Comparison of ENCODE assay signal across 23 cellular contexts in the genomic region with DNA sequence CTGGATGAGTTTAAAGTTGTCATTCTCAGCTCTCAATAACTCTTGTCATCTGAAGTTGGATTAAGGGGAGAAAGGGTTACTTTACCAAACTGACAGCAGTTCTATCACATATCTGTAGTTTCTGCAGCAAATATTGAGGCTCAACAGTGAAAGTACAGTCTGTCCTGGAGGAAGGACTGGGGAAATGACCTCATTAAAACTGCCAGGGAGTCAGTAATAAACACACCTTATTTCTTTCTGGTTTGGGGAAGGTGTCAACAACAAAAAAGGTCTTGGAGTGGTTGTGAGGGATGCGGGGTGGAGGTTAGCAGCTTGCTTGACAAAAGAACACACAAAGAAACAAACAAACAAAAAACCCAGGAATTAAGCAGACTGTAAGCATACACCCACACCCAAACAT.
A peak's percentile ranks its signal among the peaks of the same experiment; 100 is the strongest.
DNase-seq lines count a peak whose midpoint lies in the region; ATAC-seq, FAIRE-seq and TF ChIP-seq lines count a peak whose summit lies in the region.
"Had no signal": no experiment of that assay in that cellular context is flagged by ENCODE, and none has a peak within 500 bp of the region (broad histone marks: within the 10 kb centered on the region; RNA-seq: fewer than 3 reads in every experiment).

No MANE protein-coding gene starts in this region.

- no peak for DNase-seq in SK-N-SH
- DNase-seq in endothelial cell of umbilical vein (ENCODE audit: low read depth, low spot score) = peak; percentile 32
- no peak for DNase-seq in neural crest cell (ENCODE audit: low read depth, low spot score)
- DNase-seq in dedifferentiated amniotic fluid mesenchymal stem cell (ENCODE audit: extremely low spot score) = no peak
- DNase-seq in Karpas-422 = no peak
- DNase-seq in activated CD4-positive, alpha-beta T cell treated with anti-CD3 and anti-CD28 coated beads, Interleukin-2, amount 10 ng/mL, durations not matched to agents 7 days and 5 days = no peak
- DNase-seq: 8988T; CD4-positive, alpha-beta T cell; GOT3; left cardiac atrium; NCI-H2081; NCI-H446; ovary; stimulated activated CD4-positive, alpha-beta T cell treated with anti-CD3 and anti-CD28 coated beads, Interleukin-15, amount 100 ng/mL, for 24 hours had no signal

- FAIRE-seq in endothelial cell of umbilical vein (lab: Jason Lieb, UNC) = peak; percentile 74

- peaks cover 5% of the 10 kb centered on the region for H3F3A ChIP-seq in SK-N-SH (replicated peaks; ENCODE audit: insufficient read depth)

- peak overlapping the region; percentile 85 for H3K27ac Mint-ChIP-seq in neural crest cell (ENCODE audit: unreplicated experiment)
- H3K27ac Mint-ChIP-seq in activated CD4-positive, alpha-beta T cell treated with anti-CD3 and anti-CD28 coated beads, Interleukin-2, amount 10 ng/mL, durations not matched to agents 7 days and 5 days = no peak overlapping the region
- H3K27ac Mint-ChIP-seq: activated naive CD8-positive, alpha-beta T cell; activated T-helper 2 cell treated with anti-CD3 and anti-CD28 coated beads, Interferon-gamma antibody, Interleukin-2, Interleukin-4, amounts not matched to agents 10 μg/mL and 5 μg/mL and 100 μg/mL, durations not matched to agents 14 hours and 24 hours and 36 hours; CD4-positive, alpha-beta T cell; IgD-negative memory B cell; stimulated activated naive CD8-positive, alpha-beta T cell treated with anti-CD3 and anti-CD28 coated beads, Interleukin-15, Interleukin-2, amounts not matched to agents 100 ng/mL and 50 ng/mL, for 24 hours; WTC11 had no signal

- H3K36me3 Mint-ChIP-seq in neural crest cell (ENCODE audit: low read depth) = peaks cover 13% of the 10 kb centered on the region
- H3K36me3 Mint-ChIP-seq in activated CD4-positive, alpha-beta T cell treated with anti-CD3 and anti-CD28 coated beads, Interleukin-2, amount 10 ng/mL, durations not matched to agents 7 days and 5 days (ENCODE audit: low read depth) = no peaks in the 10 kb centered on the region
- H3K36me3 Mint-ChIP-seq: activated naive CD8-positive, alpha-beta T cell; IgD-negative memory B cell had no signal

- intact Hi-C loops in endothelial cell of umbilical vein (cut with micrococcal nuclease) = no loop called here

- H3K27me3 Mint-ChIP-seq in neural crest cell (ENCODE audit: low read depth) = no peaks in the 10 kb centered on the region
- no peaks in the 10 kb centered on the region for H3K27me3 Mint-ChIP-seq in activated CD4-positive, alpha-beta T cell treated with anti-CD3 and anti-CD28 coated beads, Interleukin-2, amount 10 ng/mL, durations not matched to agents 7 days and 5 days
- H3K27me3 Mint-ChIP-seq: activated naive CD8-positive, alpha-beta T cell; CD4-positive, alpha-beta T cell; IgD-negative memory B cell; stimulated activated naive CD8-positive, alpha-beta T cell treated with anti-CD3 and anti-CD28 coated beads, Interleukin-15, Interleukin-2, amounts not matched to agents 100 ng/mL and 50 ng/mL, for 24 hours had no signal

- WGBS in SK-N-SH (ENCODE audit: low lambda C conversion rate) = 72% methylated on average over 1 of the region's 1 CpG

- H3K4me3 Mint-ChIP-seq in neural crest cell = no peak overlapping the region
- no peak overlapping the region for H3K4me3 Mint-ChIP-seq in activated CD4-positive, alpha-beta T cell treated with anti-CD3 and anti-CD28 coated beads, Interleukin-2, amount 10 ng/mL, durations not matched to agents 7 days and 5 days
- H3K4me3 Mint-ChIP-seq: activated naive CD8-positive, alpha-beta T cell; CD4-positive, alpha-beta T cell; IgD-negative memory B cell; stimulated activated naive CD8-positive, alpha-beta T cell treated with anti-CD3 and anti-CD28 coated beads, Interleukin-15, Interleukin-2, amounts not matched to agents 100 ng/mL and 50 ng/mL, for 24 hours; WTC11 had no signal

- TF ChIP-seq EP300 in SK-N-SH (IDR thresholded peaks at IDR 0.05; ENCODE audit: borderline replicate concordance in 1 of 2, low read depth in 1 of 2, low read length in 1 of 2) = no peak

- H3K9ac ChIP-seq in SK-N-SH = no peak overlapping the region
- H3K9ac ChIP-seq in endothelial cell of umbilical vein (replicated peaks; ENCODE audit: extremely low read depth, insufficient read depth, low read length) = no peak overlapping the region
- no peak overlapping the region for H3K9ac ChIP-seq in Karpas-422 (ENCODE audit: low read length)

- ATAC-seq in SK-N-SH treated with all-trans-retinoic acid at 6 μM for 48 hours = no peak
- ATAC-seq in GM21717 (IDR thresholded peaks at IDR 0.05; ENCODE audit: unreplicated experiment) = no peak
- ATAC-seq: left cardiac atrium, sciatic nerve, WTC11 had no signal

- TF ChIP-seq CTCF in SK-N-SH (IDR thresholded peaks at IDR 0.05) = no peak
- no peak for TF ChIP-seq CTCF in endothelial cell of umbilical vein (IDR thresholded peaks at IDR 0.05; ENCODE audit: extremely low read depth in 1 of 2, insufficient read depth in 1 of 2, low read depth in 1 of 2, low read length in 2 of 2)
- no peak for TF ChIP-seq CTCF in neural crest cell (conservative IDR thresholded peaks at IDR 0.05)

- dilution Hi-C loops in endothelial cell of umbilical vein (cut with MboI; ENCODE audit: extremely low pct_ligation_motif_present, low sequenced_read_pairs) = no loop called here

- H3K9me3 ChIP-seq in SK-N-SH (no peaks in the 10 kb centered on the region), endothelial cell of umbilical vein (replicated peaks; ENCODE audit: control insufficient read depth, insufficient read depth, low read length) (no peaks in the 10 kb centered on the region), Karpas-422 (ENCODE audit: low read length) (peaks cover 40% of the 10 kb centered on the region)
- H3K9me3 ChIP-seq: ovary, tibial nerve had no signal

- BruUV-seq in endothelial cell of umbilical vein (replicated peaks; lab: Mats Ljungman, UMichigan) = no TSS peak

- H3K4me3 ChIP-seq in SK-N-SH (ENCODE audit: low read depth in 2 of 2, low read length in 1 of 2) (no peak overlapping the region), endothelial cell of umbilical vein (replicated peaks in 1 of 3; ENCODE audit: insufficient read depth in 1 of 3, low read depth in 1 of 3, low read length in 3 of 3) (no peak overlapping the region), Karpas-422 (ENCODE audit: low read length) (no peak overlapping the region)
- H3K4me3 ChIP-seq: ovary, tibial nerve had no signal

- H2AFZ ChIP-seq in SK-N-SH (ENCODE audit: low read depth) (peak overlapping the region; percentile 3; the same call in 1 of the 2 replicates), endothelial cell of umbilical vein (ENCODE audit: low read depth, low read length) (peak overlapping the region; percentile 36), Karpas-422 (ENCODE audit: low read length) (no peak overlapping the region)

- TF ChIP-seq RAD21 in SK-N-SH (IDR thresholded peaks at IDR 0.05; ENCODE audit: low read length) = no peak

- H3K4me1 Mint-ChIP-seq in neural crest cell = peaks cover 13% of the 10 kb centered on the region
- no peaks in the 10 kb centered on the region for H3K4me1 Mint-ChIP-seq in activated CD4-positive, alpha-beta T cell treated with anti-CD3 and anti-CD28 coated beads, Interleukin-2, amount 10 ng/mL, durations not matched to agents 7 days and 5 days
- H3K4me1 Mint-ChIP-seq: IgD-negative memory B cell had no signal

- TF ChIP-seq POLR2A in endothelial cell of umbilical vein (IDR thresholded peaks at IDR 0.05; ENCODE audit: low read depth, low read length) = no peak

- H3K36me3 ChIP-seq in SK-N-SH (replicated peaks in 1 of 2; ENCODE audit: control insufficient read depth in 1 of 2, insufficient read depth in 2 of 2, low read length in 1 of 2) = no peaks in the 10 kb centered on the region
- no peaks in the 10 kb centered on the region for H3K36me3 ChIP-seq in endothelial cell of umbilical vein (ENCODE audit: control insufficient read depth in 2 of 2, extremely low read depth in 1 of 2, insufficient read depth in 2 of 2, low read length in 2 of 2)
- no peaks in the 10 kb centered on the region for H3K36me3 ChIP-seq in Karpas-422 (ENCODE audit: insufficient read depth, low read length)
- H3K36me3 ChIP-seq: ovary, tibial nerve had no signal

- H3K79me2 ChIP-seq in SK-N-SH (ENCODE audit: insufficient read depth) (no peaks in the 10 kb centered on the region), endothelial cell of umbilical vein (ENCODE audit: control insufficient read depth, insufficient read depth, low read length) (no peaks in the 10 kb centered on the region), Karpas-422 (ENCODE audit: low read length) (no peaks in the 10 kb centered on the region)

- CTCF ChIA-PET in SK-N-SH (lab: Yijun Ruan, JAX) (no interaction called here), endothelial cell of umbilical vein (lab: Charles Lee) (no interaction called here)
- CTCF ChIA-PET in activated CD4-positive, alpha-beta T cell treated with anti-CD3 and anti-CD28 coated beads, Interleukin-2, amount 10 ng/mL, durations not matched to agents 7 days and 5 days (lab: Charles Lee) = no interaction called here

- POLR2A ChIA-PET in SK-N-SH (lab: Yijun Ruan, JAX) = no interaction called here
- POLR2A ChIA-PET in endothelial cell of umbilical vein (lab: Charles Lee) = no interaction called here
- POLR2A ChIA-PET in activated CD4-positive, alpha-beta T cell treated with anti-CD3 and anti-CD28 coated beads, Interleukin-2, amount 10 ng/mL, durations not matched to agents 7 days and 5 days (lab: Charles Lee) = no interaction called here

- H3K9me3 Mint-ChIP-seq in neural crest cell = peaks cover 16% of the 10 kb centered on the region
- H3K9me3 Mint-ChIP-seq in activated CD4-positive, alpha-beta T cell treated with anti-CD3 and anti-CD28 coated beads, Interleukin-2, amount 10 ng/mL, durations not matched to agents 7 days and 5 days = peaks cover 4% of the 10 kb centered on the region

- H3K4me1 ChIP-seq in SK-N-SH (ENCODE audit: control insufficient read depth in 1 of 2, insufficient read depth in 2 of 2, low read depth in 1 of 2, low read length in 1 of 2) (peaks cover 0 to 11% of the 10 kb centered on the region in 2 experiments; a peak in 1 of 4 replicates), endothelial cell of umbilical vein (ENCODE audit: control insufficient read depth, extremely low read depth, insufficient read depth, low read length) (no peaks in the 10 kb centered on the region), Karpas-422 (ENCODE audit: low read length) (no peaks in the 10 kb centered on the region)
- H3K4me1 ChIP-seq: tibial nerve had no signal

- H3K9me2 ChIP-seq in SK-N-SH (no peaks in the 10 kb centered on the region), Karpas-422 (replicated peaks; ENCODE audit: insufficient read depth, low read length) (no peaks in the 10 kb centered on the region)

- H3K27me3 ChIP-seq in SK-N-SH (ENCODE audit: insufficient read depth) (no peaks in the 10 kb centered on the region), endothelial cell of umbilical vein (ENCODE audit: control insufficient read depth in 2 of 2, insufficient read depth in 2 of 2, low read length in 2 of 2) (no peaks in the 10 kb centered on the region), Karpas-422 (ENCODE audit: low read length) (no peaks in the 10 kb centered on the region)
- H3K27me3 ChIP-seq: ovary, tibial nerve had no signal

- H3K27ac ChIP-seq in SK-N-SH (ENCODE audit: low read depth in 2 of 2, low read length in 1 of 2) (no peak overlapping the region), endothelial cell of umbilical vein (ENCODE audit: insufficient read depth, low read depth, low read length) (peak overlapping the region; percentile 2), Karpas-422 (ENCODE audit: low read length) (no peak overlapping the region)
- H3K27ac ChIP-seq: ovary had no signal

- no peak overlapping the region for H3K4me2 ChIP-seq in SK-N-SH
- H3K4me2 ChIP-seq in endothelial cell of umbilical vein (ENCODE audit: insufficient read depth, low read length) = no peak overlapping the region
- H3K4me2 ChIP-seq in Karpas-422 (ENCODE audit: low read depth, low read length, poor library complexity, severe bottlenecking) = no peak overlapping the region

- H4K20me1 ChIP-seq in SK-N-SH (ENCODE audit: insufficient read depth) (no peaks in the 10 kb centered on the region), endothelial cell of umbilical vein (replicated peaks; ENCODE audit: control insufficient read depth, extremely low read depth, insufficient read depth, low read length) (no peaks in the 10 kb centered on the region), Karpas-422 (ENCODE audit: insufficient read depth, low read depth, low read length) (no peaks in the 10 kb centered on the region)

- H3K9me1 ChIP-seq in endothelial cell of umbilical vein (replicated peaks; ENCODE audit: control insufficient read depth, extremely low read depth, insufficient read depth, low read length) = no peaks in the 10 kb centered on the region
